17 cellular contexts compared by ENCODE assay signal in the genomic region with DNA sequence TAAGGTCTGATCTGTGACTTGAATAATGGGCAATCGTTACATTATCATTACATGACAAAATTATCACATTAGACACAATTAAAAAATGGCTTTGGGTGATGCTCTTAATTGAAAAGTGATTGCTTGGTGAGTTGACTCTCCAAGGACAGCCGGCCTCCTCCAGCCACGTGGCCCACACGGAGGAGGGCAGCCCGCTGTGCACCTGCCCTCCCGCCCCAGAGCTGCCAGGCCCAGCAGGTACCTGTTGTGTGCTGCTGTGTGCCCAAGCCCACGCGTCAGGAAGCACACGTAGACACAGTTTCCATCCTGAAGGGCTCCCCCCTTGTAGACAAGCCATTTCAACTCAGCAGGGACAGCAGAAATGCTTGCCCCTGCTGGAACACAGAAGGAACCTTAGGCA.
DNase-seq lines count a peak whose midpoint lies in the region; ATAC-seq and TF ChIP-seq lines count a peak whose summit lies in the region.
"Had no signal": no experiment of that assay in that cellular context is flagged by ENCODE, and none has a peak within 500 bp of the region (broad histone marks: within the 10 kb centered on the region; RNA-seq: fewer than 3 reads in every experiment).

No MANE protein-coding gene starts in this region.

- H3K36me3 ChIP-seq in HEK293 (ENCODE audit: control insufficient read depth in 2 of 2, insufficient read depth in 1 of 2, low read length in 2 of 2), result no peaks in the 10 kb centered on the region
- H3K36me3 ChIP-seq: BLaER1 had no signal

- H3K27ac ChIP-seq in HEK293 (ENCODE audit: extremely low read depth, low read depth, low read length), result no peak overlapping the region
- H3K27ac ChIP-seq: 22Rv1, BLaER1, C4-2B, GM23248 had no signal

- no peak overlapping the region for H3K4me3 ChIP-seq in HEK293 (ENCODE audit: low read depth, low read length)
- H3K4me3 ChIP-seq: BLaER1, GM23248 had no signal

- DNase-seq in NCI-H1417 (lab: John Stamatoyannopoulos, UW) (peak in 2 of 3 experiments; percentile 5 to 43), NCI-H1417 treated with DMSO at 0.1 percent for 48 hours (lab: John Stamatoyannopoulos, UW) (no peak), iPS-NIHi7 (ENCODE audit: extremely low spot score) (peak; percentile 3), ureter (ENCODE audit: low spot score) (no peak)
- DNase-seq: Caco-2; CD4-positive, CD25-positive, alpha-beta regulatory T cell; CD8-positive, alpha-beta T cell; DMS153; DND-41; GM23248; H7; HCEC 1CT had no signal

- CTCF ChIA-PET in HEK293 (lab: Yijun Ruan, JAX), result no interaction called here

- no peak for ATAC-seq in HG03095 (IDR thresholded peaks at IDR 0.05; ENCODE audit: unreplicated experiment)
- ATAC-seq: CD8-positive, alpha-beta T cell had no signal

- no peaks in the 10 kb centered on the region for H3K9me3 ChIP-seq in HEK293 (ENCODE audit: control insufficient read depth, insufficient read depth, low read depth, low read length)
- H3K9me3 ChIP-seq: BLaER1, Caco-2 had no signal

- POLR2A ChIA-PET in HEK293 (lab: Yijun Ruan, JAX), result no interaction called here

- TF ChIP-seq CTCF in HEK293 (tag by site-specific recombination; IDR thresholded peaks at IDR 0.05), result no peak

- H3K4me1 ChIP-seq in HEK293 (ENCODE audit: control insufficient read depth, insufficient read depth, low read length), result no peaks in the 10 kb centered on the region
- H3K4me1 ChIP-seq: BLaER1, Caco-2 had no signal

TF ChIP-seq in HEK293, 187 proteins besides CTCF, POLR2A, EP300 and RAD21:
- TF ChIP-seq ZIC2 (tag by site-specific recombination; IDR thresholded peaks at IDR 0.05) (peak; percentile 63), ZNF155 (tag by site-specific recombination; IDR thresholded peaks at IDR 0.05) (no peak)

Comparison
In these comparisons a context has a peak if more than half of its experiments do, and no peak if none do; other contexts are left out.
1. DNase-seq: peak in NCI-H1417 (2 of 3) and iPS-NIHi7 (single experiment); none in NCI-H1417 treated with DMSO at 0.1 percent for 48 hours (single experiment) and ureter (single experiment).